In the genomic region with DNA sequence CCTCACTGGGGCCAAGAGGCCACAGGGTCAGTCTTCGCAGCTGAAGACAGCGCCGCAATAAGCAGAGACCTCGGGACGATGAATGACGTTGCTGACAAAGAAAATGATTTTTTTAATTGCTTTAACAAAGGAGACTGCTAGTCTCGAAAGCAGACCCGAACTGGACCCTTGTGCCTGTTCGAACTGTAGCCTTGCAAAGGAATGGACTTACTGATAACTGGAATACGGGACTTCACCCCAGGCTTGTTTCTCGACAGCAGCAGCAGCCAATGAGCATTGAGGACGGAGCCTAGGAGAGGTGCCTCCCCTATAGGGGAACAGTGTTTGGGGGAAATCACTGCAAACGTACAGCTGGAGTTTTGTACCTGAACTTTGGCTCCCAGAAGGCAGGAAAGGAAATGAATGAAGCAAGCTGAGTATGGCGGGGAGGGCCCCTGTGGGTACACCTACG, we compare ENCODE assay signal across 8 cellular contexts. TPM values are rescaled to one million over a fixed set of nuclear protein-coding genes. Genes with fewer than 3 reads are reported as not detected.
DNase-seq lines count a peak whose midpoint lies in the region; ATAC-seq, FAIRE-seq and TF ChIP-seq lines count a peak whose summit lies in the region.

No MANE protein-coding gene starts in this region.

- peaks cover 0 to 4% (median 0%) of the 10 kb centered on the region in 8 donors for H3K9me3 Mint-ChIP-seq in CD4-positive, alpha-beta memory T cell
- H3K9me3 Mint-ChIP-seq in astrocyte (ENCODE audit: unreplicated experiment): peaks cover 4% of the 10 kb centered on the region

- intact Hi-C loops in CD4-positive, alpha-beta memory T cell (cut with micrococcal nuclease): loop anchor here (1.0 to 10.0 kb wide), 7 partner anchors 50 to 318 kb away; a partner anchor contains a TSS
- intact Hi-C loops in spleen (cut with DNase I; ENCODE audit: low total_unique reads): loop anchor here (5.0 kb wide), 1 partner anchor 55 kb away; a partner anchor contains a TSS

- H2AFZ ChIP-seq in astrocyte (ENCODE audit: low read depth, low read length): peak overlapping the region; percentile 73

- no peak for FAIRE-seq in astrocyte (lab: Jason Lieb, UNC)

- TF ChIP-seq POLR2A in spleen (IDR thresholded peaks at IDR 0.05): no peak

- H3K4me3 ChIP-seq in CD4-positive, alpha-beta memory T cell (ENCODE audit: low read length in 2 of 2): peak overlapping the region; percentile 5 to 76
- H3K4me3 ChIP-seq in HUES48 (ENCODE audit: low read depth, low read length) (peak overlapping the region; percentile 71), astrocyte (ENCODE audit: insufficient read depth, low read depth, low read length) (peak overlapping the region; percentile 68), spleen (peak overlapping the region; percentile 56 to 90 (median 66))

- WGBS in spleen, 5 donors: 10 to 15% (median 13%) methylated on average over 15 of the region's 15 CpGs

- peak overlapping the region; percentile 70 for H3K27ac ChIP-seq in CD4-positive, alpha-beta memory T cell (ENCODE audit: low read depth, low read length)
- peak overlapping the region; percentile 77 for H3K27ac ChIP-seq in HUES48 (ENCODE audit: low read depth, low read length)
- H3K27ac ChIP-seq in astrocyte (ENCODE audit: low read depth, low read length): no peak overlapping the region
- H3K27ac ChIP-seq in spleen: peak overlapping the region; percentile 72 to 95 (median 88)

- H3K27me3 ChIP-seq in CD4-positive, alpha-beta memory T cell (ENCODE audit: insufficient read depth, low read length): no peaks in the 10 kb centered on the region
- H3K27me3 ChIP-seq in HUES48 (ENCODE audit: control insufficient read depth, insufficient read depth, low read length) (no peaks in the 10 kb centered on the region), astrocyte (ENCODE audit: insufficient read depth, low read length) (no peaks in the 10 kb centered on the region), spleen (replicated peaks in 1 of 7) (no peaks in the 10 kb centered on the region)

- CTCF ChIA-PET in CD4-positive, alpha-beta memory T cell (lab: Charles Lee; ENCODE audit: partially characterized antibody): interaction anchor here (0.7 to 2.2 kb wide), 7 partner anchors 48 to 89 kb away, joined by 3 to 7 read pairs (median 3); no protein-coding TSS in a partner anchor

- H3K79me2 ChIP-seq in astrocyte (ENCODE audit: insufficient read depth, low read length): peaks cover 23% of the 10 kb centered on the region

- peaks cover 23 to 48% (median 34%) of the 10 kb centered on the region in 4 donors for H3K4me1 Mint-ChIP-seq in CD4-positive, alpha-beta memory T cell
- peaks cover 15% of the 10 kb centered on the region for H3K4me1 Mint-ChIP-seq in astrocyte (ENCODE audit: low read depth, unreplicated experiment)

- H4K20me1 ChIP-seq in astrocyte (ENCODE audit: insufficient read depth, low read length): peaks cover 24% of the 10 kb centered on the region

- ATAC-seq in GM21515 (IDR thresholded peaks at IDR 0.05; ENCODE audit: unreplicated experiment) (no peak), HG03135 (IDR thresholded peaks at IDR 0.05; ENCODE audit: unreplicated experiment) (no peak)

- H3K4me3 Mint-ChIP-seq in CD4-positive, alpha-beta memory T cell: peak overlapping the region; percentile 86 to 94 (median 89)
- peak overlapping the region; percentile 89 for H3K4me3 Mint-ChIP-seq in astrocyte (ENCODE audit: unreplicated experiment)

- no peak for DNase-seq in CD4-positive, alpha-beta memory T cell
- DNase-seq in astrocyte (ENCODE audit: low read depth) (no peak), iPS-NIHi11 (ENCODE audit: low spot score) (peak; percentile 68), spleen (peak; percentile 74), cortex of kidney (lab: John Stamatoyannopoulos, UW) (no peak)

- POLR2A ChIA-PET in CD4-positive, alpha-beta memory T cell (lab: Charles Lee; ENCODE audit: partially characterized antibody): interaction anchor here (0.7 to 4.9 kb wide), 16 partner anchors 9 to 180 kb away, joined by 3 to 130 read pairs (median 8); a partner anchor contains a TSS

- peaks cover 41% of the 10 kb centered on the region for H3K4me1 ChIP-seq in CD4-positive, alpha-beta memory T cell (ENCODE audit: insufficient read depth, low read length)
- peaks cover 26% of the 10 kb centered on the region for H3K4me1 ChIP-seq in HUES48 (ENCODE audit: control insufficient read depth, insufficient read depth, low read length)
- peaks cover 23% of the 10 kb centered on the region for H3K4me1 ChIP-seq in astrocyte (ENCODE audit: insufficient read depth, low read length)
- peaks cover 29 to 46% (median 39%) of the 10 kb centered on the region in 6 donors for H3K4me1 ChIP-seq in spleen

- peak overlapping the region; percentile 85 to 94 (median 92) for H3K27ac Mint-ChIP-seq in CD4-positive, alpha-beta memory T cell
- H3K27ac Mint-ChIP-seq in astrocyte (ENCODE audit: unreplicated experiment): peak overlapping the region; percentile 91

- no peak for TF ChIP-seq CTCF in astrocyte (IDR thresholded peaks at IDR 0.05; ENCODE audit: insufficient read depth, low read depth, low read length)
- no peak for TF ChIP-seq CTCF in spleen (IDR thresholded peaks at IDR 0.05 in 8 of 11, conservative IDR thresholded peaks at IDR 0.05 in 3 of 11)

- H3K9me3 ChIP-seq in CD4-positive, alpha-beta memory T cell (ENCODE audit: control insufficient read depth in 1 of 2, low read length in 2 of 2): no peaks in the 10 kb centered on the region
- H3K9me3 ChIP-seq in HUES48 (ENCODE audit: control insufficient read depth, insufficient read depth, low read length): no peaks in the 10 kb centered on the region
- H3K9me3 ChIP-seq in astrocyte (ENCODE audit: insufficient read depth, low read depth, low read length): peaks cover 4% of the 10 kb centered on the region
- no peaks in the 10 kb centered on the region for H3K9me3 ChIP-seq in spleen

- H3K9ac ChIP-seq in HUES48 (ENCODE audit: low read depth, low read length): peak overlapping the region; percentile 83
- H3K9ac ChIP-seq in astrocyte (ENCODE audit: low read length): peak overlapping the region; percentile 89

- peak overlapping the region; percentile 94 for H3K4me2 ChIP-seq in astrocyte (ENCODE audit: low read length)

- no peaks in the 10 kb centered on the region for H3K27me3 Mint-ChIP-seq in CD4-positive, alpha-beta memory T cell
- H3K27me3 Mint-ChIP-seq in astrocyte (ENCODE audit: low read depth, unreplicated experiment): peaks cover 3% of the 10 kb centered on the region

- H3K36me3 ChIP-seq in CD4-positive, alpha-beta memory T cell (ENCODE audit: insufficient read depth, low read length): no peaks in the 10 kb centered on the region
- peaks cover 8% of the 10 kb centered on the region for H3K36me3 ChIP-seq in HUES48 (ENCODE audit: control insufficient read depth, insufficient read depth, low read length)
- H3K36me3 ChIP-seq in astrocyte (ENCODE audit: insufficient read depth, low read length): no peaks in the 10 kb centered on the region
- H3K36me3 ChIP-seq in spleen: no peaks in the 10 kb centered on the region

- H3K36me3 Mint-ChIP-seq in CD4-positive, alpha-beta memory T cell: peaks cover 0 to 17% of the 10 kb centered on the region in 2 donors
- H3K36me3 Mint-ChIP-seq in astrocyte (ENCODE audit: low read depth, unreplicated experiment): no peaks in the 10 kb centered on the region

RNA-seq across cellular contexts. Expression of a gene that starts 1.3 kb away (rescaled TPM):
- total RNA-seq in CD4-positive, alpha-beta memory T cell: 10 to 100 TPM; 32.7 to 33.1 TPM
- polyA plus RNA-seq in CD4-positive, alpha-beta memory T cell: 1 to 10 TPM in 1 of 2 donors, under 1 TPM in 1; 0.54 to 2.3 TPM
- total RNA-seq in astrocyte (11.8 and 12.6 TPM in 2 replicates), spleen (10 to 100 TPM; 15.5 to 28.3 (median 18.6) TPM)
- 1 to 10 TPM; 4.3 to 7.2 (median 4.4) TPM for polyA plus RNA-seq in spleen

RNA-seq across cellular contexts. Expression of a gene that starts 55.3 kb away (rescaled TPM):
- total RNA-seq in CD4-positive, alpha-beta memory T cell: 10 to 100 TPM; 48.5 to 50.3 TPM
- 1 to 10 TPM in 1 of 2 donors, under 1 TPM in 1; 0.78 to 1.2 TPM for polyA plus RNA-seq in CD4-positive, alpha-beta memory T cell
- total RNA-seq in astrocyte (24.9 and 27.1 TPM in 2 replicates), spleen (10 to 100 TPM; 17.6 to 37.6 (median 31.9) TPM)
- polyA plus RNA-seq in spleen: 10 to 100 TPM; 14.0 to 20.1 (median 15.0) TPM

Comparison
In these comparisons a context has a peak if more than half of its experiments do, and no peak if none do; other contexts are left out.
1. DNase-seq: peak in iPS-NIHi11 (single experiment) and spleen (single experiment); none in CD4-positive, alpha-beta memory T cell (0 of 5), astrocyte (single experiment) and cortex of kidney (single experiment).
2. Peak in every context shown above with its lines, with median percentiles within 50 percentile points of each other: H3K4me3 ChIP-seq.